27 cellular contexts compared by ENCODE assay signal in genomic region chr18:79848579-79849327, GRCh38. TPM values are rescaled to one million over a fixed set of nuclear protein-coding genes. Genes with fewer than 3 reads are reported as not detected.
A peak's percentile ranks its signal among the peaks of the same experiment; 100 is the strongest.
DNase-seq lines count a peak whose midpoint lies in the region; ATAC-seq and TF ChIP-seq lines count a peak whose summit lies in the region.
"Had no signal": no experiment of that assay in that cellular context is flagged by ENCODE, and none has a peak within 500 bp of the region (broad histone marks: within the 10 kb centered on the region; RNA-seq: fewer than 3 reads in every experiment).

No MANE protein-coding gene starts in this region.

- no peaks in the 10 kb centered on the region for H3K79me1 ChIP-seq in neuronal stem cell (ENCODE audit: low read depth, low read length)

- no peaks in the 10 kb centered on the region for H3K9me2 ChIP-seq in SK-N-SH

- H3K79me2 ChIP-seq in SK-N-SH (ENCODE audit: insufficient read depth): no peaks in the 10 kb centered on the region

- H3K4me3 ChIP-seq in SK-N-SH (ENCODE audit: low read depth in 2 of 2, low read length in 1 of 2) (no peak overlapping the region), neuronal stem cell (ENCODE audit: low read length in 2 of 2) (no peak overlapping the region), coronary artery (no peak overlapping the region)
- H3K4me3 ChIP-seq: heart left ventricle, ovary, SJSA1 had no signal

- H2AK5ac ChIP-seq in neuronal stem cell (ENCODE audit: low read depth, low read length): peak overlapping the region; percentile 88

- H3K18ac ChIP-seq in neuronal stem cell (ENCODE audit: low read length): peak overlapping the region; percentile 48

- peaks cover 3% of the 10 kb centered on the region for H3K9me3 Mint-ChIP-seq in chondrocyte (ENCODE audit: low read depth)
- H3K9me3 Mint-ChIP-seq: activated CD4-positive, alpha-beta T cell treated with anti-CD3 and anti-CD28 coated beads, Interleukin-2, amount 10 ng/mL, durations not matched to agents 7 days and 5 days; stimulated activated naive CD8-positive, alpha-beta T cell treated with anti-CD3 and anti-CD28 coated beads, Interleukin-15, Interleukin-2, amounts not matched to agents 100 ng/mL and 50 ng/mL, for 24 hours; T-cell had no signal

- DNase-seq in SK-N-SH (peak; percentile 45), DMS53 treated with DMSO at 0.1 percent for 48 hours (lab: John Stamatoyannopoulos, UW; ENCODE audit: unreplicated experiment) (peak; percentile 65), chondrocyte (ENCODE audit: low spot score) (peak; percentile 63), neuronal stem cell (ENCODE audit: low spot score) (no peak), coronary artery (ENCODE audit: low spot score) (no peak), HCEC 1CT (no peak)
- no peak for DNase-seq in stimulated activated CD4-positive, alpha-beta T cell treated with anti-CD3 and anti-CD28 coated beads, Interleukin-15, amount 100 ng/mL, for 24 hours
- DNase-seq: activated CD4-positive, alpha-beta T cell treated with anti-CD3 and anti-CD28 coated beads, Interleukin-2, amount 10 ng/mL, durations not matched to agents 7 days and 5 days; activated naive CD4-positive, alpha-beta T cell; AML-193; CD4-positive, CD25-positive, alpha-beta regulatory T cell; foreskin keratinocyte; heart left ventricle; kidney; MM.1S; NCI-H2029 treated with DMSO at 0.1 percent for 48 hours; ovary; small intestine; stimulated activated CD4-positive, alpha-beta T cell treated with anti-CD3 and anti-CD28 coated beads, Interleukin-1b, Interleukin-23, amount 100 ng/mL, for 48 hours; T-cell had no signal

- H4K20me1 ChIP-seq in SK-N-SH (ENCODE audit: insufficient read depth): no peaks in the 10 kb centered on the region

- H2BK120ac ChIP-seq in neuronal stem cell (ENCODE audit: low read depth, low read length): no peak overlapping the region

- H2BK12ac ChIP-seq in neuronal stem cell (ENCODE audit: low read length): no peak overlapping the region

- no peak overlapping the region for H3K4ac ChIP-seq in neuronal stem cell (ENCODE audit: low read length)

- no peaks in the 10 kb centered on the region for H3K9me3 ChIP-seq in SK-N-SH
- peaks cover 0 to 2% of the 10 kb centered on the region in 2 donors for H3K9me3 ChIP-seq in neuronal stem cell (replicated peaks in 1 of 2; ENCODE audit: control insufficient read depth in 2 of 2, insufficient read depth in 1 of 2, low read depth in 1 of 2, low read length in 2 of 2)
- H3K9me3 ChIP-seq: ovary, SJSA1 had no signal

- H3K4me2 ChIP-seq in SK-N-SH (no peak overlapping the region), neuronal stem cell (ENCODE audit: insufficient read depth, low read length, poor library complexity, severe bottlenecking) (no peak overlapping the region)

- no peak overlapping the region for H4K8ac ChIP-seq in neuronal stem cell (ENCODE audit: low read depth, low read length)

- no peaks in the 10 kb centered on the region for H3K36me3 ChIP-seq in SK-N-SH (replicated peaks in 1 of 2; ENCODE audit: control insufficient read depth in 1 of 2, insufficient read depth in 2 of 2, low read length in 1 of 2)
- no peaks in the 10 kb centered on the region for H3K36me3 ChIP-seq in neuronal stem cell (replicated peaks in 1 of 2; ENCODE audit: control insufficient read depth in 2 of 2, insufficient read depth in 2 of 2, low read length in 2 of 2)
- H3K36me3 ChIP-seq: heart left ventricle, ovary, SJSA1 had no signal

- H3K27ac Mint-ChIP-seq in chondrocyte (ENCODE audit: unreplicated experiment): no peak overlapping the region
- H3K27ac Mint-ChIP-seq: activated CD4-positive, alpha-beta T cell treated with anti-CD3 and anti-CD28 coated beads, Interleukin-2, amount 10 ng/mL, durations not matched to agents 7 days and 5 days; CD4-positive, CD25-positive, alpha-beta regulatory T cell; dendritic cell treated with granulocyte-macrophage colony-stimulating factor and Interleukin-4, amounts not matched to agents 40 ng/mL and 50 ng/mL, for 4 days; nephron; stimulated activated naive CD8-positive, alpha-beta T cell treated with anti-CD3 and anti-CD28 coated beads, Interleukin-15, Interleukin-2, amounts not matched to agents 100 ng/mL and 50 ng/mL, for 24 hours; T-cell had no signal

- H3K27me3 Mint-ChIP-seq in chondrocyte (ENCODE audit: low read depth): peaks cover 6% of the 10 kb centered on the region
- H3K27me3 Mint-ChIP-seq: activated CD4-positive, alpha-beta T cell treated with anti-CD3 and anti-CD28 coated beads, Interleukin-2, amount 10 ng/mL, durations not matched to agents 7 days and 5 days; CD4-positive, CD25-positive, alpha-beta regulatory T cell; dendritic cell treated with granulocyte-macrophage colony-stimulating factor and Interleukin-4, amounts not matched to agents 40 ng/mL and 50 ng/mL, for 4 days; stimulated activated naive CD8-positive, alpha-beta T cell treated with anti-CD3 and anti-CD28 coated beads, Interleukin-15, Interleukin-2, amounts not matched to agents 100 ng/mL and 50 ng/mL, for 24 hours had no signal

- H2AFZ ChIP-seq in SK-N-SH (ENCODE audit: low read depth): no peak overlapping the region
- H2AFZ ChIP-seq in neuronal stem cell (ENCODE audit: low read length): peak overlapping the region; percentile 35

- H2BK5ac ChIP-seq in neuronal stem cell (ENCODE audit: low read length): no peak overlapping the region

- H3K23ac ChIP-seq in neuronal stem cell (ENCODE audit: low read depth, low read length, poor library complexity): peak overlapping the region; percentile 55

- no peaks in the 10 kb centered on the region for H3K4me1 Mint-ChIP-seq in chondrocyte (ENCODE audit: low read depth)
- H3K4me1 Mint-ChIP-seq: activated CD4-positive, alpha-beta T cell treated with anti-CD3 and anti-CD28 coated beads, Interleukin-2, amount 10 ng/mL, durations not matched to agents 7 days and 5 days; CD4-positive, CD25-positive, alpha-beta regulatory T cell; T-cell had no signal

- peaks cover 74% of the 10 kb centered on the region for H3K27me3 ChIP-seq in SK-N-SH (ENCODE audit: insufficient read depth)
- H3K27me3 ChIP-seq in neuronal stem cell (ENCODE audit: control insufficient read depth in 3 of 3, insufficient read depth in 3 of 3, low read depth in 1 of 3, low read length in 3 of 3): peaks cover 0 to 3% (median 0%) of the 10 kb centered on the region in 3 experiments
- H3K27me3 ChIP-seq: foreskin keratinocyte, ovary, SJSA1 had no signal

- no peaks in the 10 kb centered on the region for H3K36me3 Mint-ChIP-seq in chondrocyte (ENCODE audit: low read depth)
- H3K36me3 Mint-ChIP-seq: CD4-positive, CD25-positive, alpha-beta regulatory T cell; T-cell had no signal

- H4K91ac ChIP-seq in neuronal stem cell (ENCODE audit: low read depth, low read length, poor library complexity): no peak overlapping the region

- TF ChIP-seq RAD21 in SK-N-SH (IDR thresholded peaks at IDR 0.05; ENCODE audit: low read length): no peak

- no peaks in the 10 kb centered on the region for H3F3A ChIP-seq in SK-N-SH (replicated peaks; ENCODE audit: insufficient read depth)

- CTCF ChIA-PET in SK-N-SH (lab: Yijun Ruan, JAX): no interaction called here

- 26% methylated on average over 17 of the region's 45 CpGs for WGBS in SK-N-SH (ENCODE audit: low lambda C conversion rate)
- WGBS in neuronal stem cell (ENCODE audit: extremely low coverage in 2 of 2, insufficient read length in 2 of 2, insufficient replicate concordance in 1 of 2), 2 donors: no CpG with 5 or more reads among the region's 45 CpGs

- peak overlapping the region; percentile 89 for H3K14ac ChIP-seq in neuronal stem cell (ENCODE audit: low read length)

- TF ChIP-seq EP300 in SK-N-SH (IDR thresholded peaks at IDR 0.05; ENCODE audit: borderline replicate concordance in 1 of 2, low read depth in 1 of 2, low read length in 1 of 2): no peak

- H3K4me1 ChIP-seq in SK-N-SH (ENCODE audit: control insufficient read depth in 1 of 2, insufficient read depth in 2 of 2, low read depth in 1 of 2, low read length in 1 of 2): no peaks in the 10 kb centered on the region; a peak in 1 of 4 replicates
- H3K4me1 ChIP-seq in neuronal stem cell (ENCODE audit: control insufficient read depth in 2 of 2, insufficient read depth in 1 of 2, low read depth in 1 of 2, low read length in 2 of 2): no peaks in the 10 kb centered on the region
- H3K4me1 ChIP-seq: foreskin keratinocyte, heart left ventricle, SJSA1 had no signal

- no peak overlapping the region for H3K4me3 Mint-ChIP-seq in chondrocyte (ENCODE audit: unreplicated experiment)
- H3K4me3 Mint-ChIP-seq: activated CD4-positive, alpha-beta T cell treated with anti-CD3 and anti-CD28 coated beads, Interleukin-2, amount 10 ng/mL, durations not matched to agents 7 days and 5 days; CD4-positive, CD25-positive, alpha-beta regulatory T cell; dendritic cell treated with granulocyte-macrophage colony-stimulating factor and Interleukin-4, amounts not matched to agents 40 ng/mL and 50 ng/mL, for 4 days; nephron; stimulated activated naive CD8-positive, alpha-beta T cell treated with anti-CD3 and anti-CD28 coated beads, Interleukin-15, Interleukin-2, amounts not matched to agents 100 ng/mL and 50 ng/mL, for 24 hours; T-cell had no signal

- peak overlapping the region; percentile 75 for H2BK15ac ChIP-seq in neuronal stem cell (ENCODE audit: low read length)

- no peak overlapping the region for H3K9ac ChIP-seq in SK-N-SH
- H3K9ac ChIP-seq in neuronal stem cell (ENCODE audit: low read depth, low read length, poor library complexity): peak overlapping the region; percentile 60

- no peak for TF ChIP-seq CTCF in SK-N-SH (IDR thresholded peaks at IDR 0.05)
- no peak for TF ChIP-seq CTCF in chondrocyte (IDR thresholded peaks at IDR 0.05)
- TF ChIP-seq CTCF in coronary artery (IDR thresholded peaks at IDR 0.05): no peak

- ATAC-seq in SK-N-SH treated with all-trans-retinoic acid at 6 μM for 48 hours: no peak
- ATAC-seq: foreskin keratinocyte, heart left ventricle, T-cell had no signal

- H3K27ac ChIP-seq in SK-N-SH (ENCODE audit: low read depth in 2 of 2, low read length in 1 of 2) (no peak overlapping the region), neuronal stem cell (replicated peaks; ENCODE audit: low read length) (no peak overlapping the region), coronary artery (no peak overlapping the region)
- H3K27ac ChIP-seq: foreskin keratinocyte, heart left ventricle, ovary, SJSA1 had no signal

- POLR2A ChIA-PET in SK-N-SH (lab: Yijun Ruan, JAX): no interaction called here

TF ChIP-seq in SK-N-SH, 30 proteins besides CTCF, POLR2A, EP300 and RAD21 (continues in another document):
- TF ChIP-seq RXRA (IDR thresholded peaks at IDR 0.05; ENCODE audit: borderline replicate concordance, low read depth): no peak

TF ChIP-seq in SK-N-SH treated with all-trans-retinoic acid at 6 μM for 48 hours, 23 proteins besides CTCF, POLR2A, EP300 and RAD21:
- TF ChIP-seq CSDC2 (CRISPR knock-in tag; IDR thresholded peaks at IDR 0.05): no peak

RNA-seq across cellular contexts. Expression of gene KCNG2, which starts 51.0 kb away (rescaled TPM):
- not detected in 2 replicates for polyA plus RNA-seq in SK-N-SH (2012; rRNA removed)
- not detected in 2 replicates for polyA plus RNA-seq in SK-N-SH (2012; cell fraction: cytosol; rRNA removed)
- polyA plus RNA-seq in SK-N-SH (2012; cell fraction: nucleus; rRNA removed): not detected in 2 replicates
- total RNA-seq in chondrocyte: not detected in 3 replicates
- 0.29 TPM for polyA plus RNA-seq in neuronal stem cell (2013, experiment 1 of 2)
- polyA plus RNA-seq in neuronal stem cell (2013, experiment 2 of 2): 0.29 TPM
- total RNA-seq: activated CD4-positive, alpha-beta T cell treated with anti-CD3 and anti-CD28 coated beads, Interleukin-2, amount 10 ng/mL, durations not matched to agents 7 days and 5 days; CD4-positive, CD25-positive, alpha-beta regulatory T cell; foreskin keratinocyte; mucosa of gallbladder; SJSA1; T-cell had no signal
- polyA plus RNA-seq: CD4-positive, CD25-positive, alpha-beta regulatory T cell; foreskin keratinocyte; mammary epithelial cell had no signal

Comparison
In these comparisons a context has a peak if more than half of its experiments do, and no peak if none do; other contexts are left out.
1. DNase-seq: peak in SK-N-SH (single experiment), DMS53 treated with DMSO at 0.1 percent for 48 hours (single experiment) and chondrocyte (single experiment); none in neuronal stem cell (single experiment), coronary artery (single experiment), stimulated activated CD4-positive, alpha-beta T cell treated with anti-CD3 and anti-CD28 coated beads, Interleukin-15, amount 100 ng/mL, for 24 hours (single experiment) and HCEC 1CT (single experiment).